20 cellular contexts compared by ENCODE assay signal in genomic region chr19:6090634-6091033, GRCh38. TPM values are rescaled to one million over a fixed set of nuclear protein-coding genes. Genes with fewer than 3 reads are reported as not detected.
"Had no signal": no experiment of that assay in that cellular context is flagged by ENCODE, and none has a peak within 500 bp of the region (broad histone marks: within the 10 kb centered on the region; RNA-seq: fewer than 3 reads in every experiment).

No MANE protein-coding gene starts in this region.

- H3K27ac Mint-ChIP-seq: activated naive CD4-positive, alpha-beta T cell treated with anti-CD3 and anti-CD28 coated beads, Interleukin-2, amount 50 U/mL, for 24 hours; activated T-cell treated with anti-CD3 and anti-CD28 coated beads, Interleukin-2, amount 50 U/mL, for 24 hours; immature natural killer cell; nephron progenitor cell had no signal

- H3K4me3 ChIP-seq: psoas muscle, SJCRH30, tibial nerve had no signal

- H3K9me3 ChIP-seq: psoas muscle, SJCRH30, tibial nerve had no signal

- H3K4me3 Mint-ChIP-seq: activated naive CD4-positive, alpha-beta T cell treated with anti-CD3 and anti-CD28 coated beads, Interleukin-2, amount 50 U/mL, for 24 hours; activated T-cell treated with anti-CD3 and anti-CD28 coated beads, Interleukin-2, amount 50 U/mL, for 24 hours; immature natural killer cell had no signal

- H3K36me3 ChIP-seq: brain microvascular endothelial cell, SJCRH30, tibial nerve had no signal

- ATAC-seq: left colon, psoas muscle had no signal

- H3K36me3 Mint-ChIP-seq: activated naive CD4-positive, alpha-beta T cell treated with anti-CD3 and anti-CD28 coated beads, Interleukin-2, amount 50 U/mL, for 24 hours had no signal

- H3K9me3 Mint-ChIP-seq: activated naive CD4-positive, alpha-beta T cell treated with anti-CD3 and anti-CD28 coated beads, Interleukin-2, amount 50 U/mL, for 24 hours; activated T-cell treated with anti-CD3 and anti-CD28 coated beads, Interleukin-2, amount 50 U/mL, for 24 hours; nephron progenitor cell had no signal

- DNase-seq: activated CD4-positive, alpha-beta T cell treated with anti-CD3 and anti-CD28 coated beads, Interleukin-2, amount 50 U/mL, for 4 hours; activated CD4-positive, CD25-positive, alpha-beta regulatory T cell treated with anti-CD3 and anti-CD28 coated beads, Interleukin-2, amount 50 U/mL, for 72 hours; activated effector memory CD4-positive, alpha-beta T cell treated with Interleukin-2 at 50 U/mL for 16 hours; activated T-cell treated with anti-CD3 and anti-CD28 coated beads, Interleukin-2, amount 50 U/mL, for 24 hours; amniotic stem cell; brain microvascular endothelial cell; effector CD4-positive, alpha-beta T cell; immature natural killer cell; left colon; nephron progenitor cell; psoas muscle; SJCRH30; stimulated activated CD4-positive, alpha-beta T cell treated with anti-CD3 and anti-CD28 coated beads, Interleukin-12 subunit alpha, Interleukin-12 subunit beta, amount 100 ng/mL, for 4 hours; stimulated activated naive CD4-positive, alpha-beta T cell; SW 1271 had no signal

- H3K27me3 Mint-ChIP-seq: activated naive CD4-positive, alpha-beta T cell treated with anti-CD3 and anti-CD28 coated beads, Interleukin-2, amount 50 U/mL, for 24 hours had no signal

- H3K27ac ChIP-seq: brain microvascular endothelial cell, psoas muscle, SJCRH30 had no signal

- H3K27me3 ChIP-seq: brain microvascular endothelial cell, SJCRH30, tibial nerve had no signal

RNA-seq across cellular contexts. Expression of gene ACSBG2, which starts 44.8 kb away (rescaled TPM):
- total RNA-seq: glomerular endothelial cell, left colon, lung microvascular endothelial cell, omental fat pad, psoas muscle, SJCRH30, tibial nerve had no signal
- polyA plus RNA-seq: psoas muscle had no signal
